15 cellular contexts compared by ENCODE assay signal in the genomic region with DNA sequence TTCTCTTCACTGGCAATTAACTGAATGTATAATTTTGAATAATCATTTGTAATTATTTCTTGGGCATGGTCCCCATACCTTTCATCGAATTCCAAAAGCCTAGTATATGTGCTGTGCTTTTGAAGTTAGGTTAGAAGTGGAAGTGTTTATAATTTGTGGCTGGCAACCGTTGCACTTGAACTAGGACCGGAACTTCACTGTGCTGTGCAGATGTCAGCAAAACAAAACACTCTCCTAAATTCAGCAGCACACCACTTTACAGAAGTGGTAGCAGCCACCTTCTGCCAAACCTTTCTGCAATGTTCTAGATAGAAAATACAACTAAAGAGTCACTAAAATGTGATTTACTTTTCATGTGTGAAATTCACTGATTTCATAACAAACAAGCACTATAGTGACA.
"Had no signal": no experiment of that assay in that cellular context is flagged by ENCODE, and none has a peak within 500 bp of the region (broad histone marks: within the 10 kb centered on the region; RNA-seq: fewer than 3 reads in every experiment).

No MANE protein-coding gene starts in this region.

- H3K27ac Mint-ChIP-seq: activated naive CD8-positive, alpha-beta T cell treated with anti-CD3 and anti-CD28 coated beads for 36 hours; activated T-helper 1 cell treated with anti-CD3 and anti-CD28 coated beads, Interleukin-12 subunit alpha, Interleukin-12 subunit beta, Interleukin-2, Interleukin-4 antibody, amounts not matched to agents 30 ng/mL and 10 ng/mL and 1 ng/mL, durations not matched to agents 14 hours and 24 hours and 36 hours; effector memory CD8-positive, alpha-beta T cell; naive thymus-derived CD8-positive, alpha-beta T cell had no signal

- H3K27me3 ChIP-seq: cardiac muscle cell, esophagus squamous epithelium, neutrophil had no signal

- H3K36me3 ChIP-seq: cardiac muscle cell, esophagus squamous epithelium, lower lobe of right lung, neutrophil had no signal

- H3K4me1 ChIP-seq: esophagus squamous epithelium, lower lobe of right lung, parathyroid adenoma had no signal

- H3K4me3 ChIP-seq: cardiac muscle cell, esophagus squamous epithelium, lower lobe of right lung had no signal

- H3K36me3 Mint-ChIP-seq: activated naive CD8-positive, alpha-beta T cell treated with anti-CD3 and anti-CD28 coated beads for 36 hours had no signal

- H3K9ac ChIP-seq: parathyroid adenoma had no signal

- H3K4me3 Mint-ChIP-seq: activated naive CD8-positive, alpha-beta T cell treated with anti-CD3 and anti-CD28 coated beads for 36 hours; activated T-helper 1 cell treated with anti-CD3 and anti-CD28 coated beads, Interleukin-12 subunit alpha, Interleukin-12 subunit beta, Interleukin-2, Interleukin-4 antibody, amounts not matched to agents 30 ng/mL and 10 ng/mL and 1 ng/mL, durations not matched to agents 14 hours and 24 hours and 36 hours; effector memory CD8-positive, alpha-beta T cell; naive thymus-derived CD8-positive, alpha-beta T cell had no signal

- ATAC-seq: effector memory CD8-positive, alpha-beta T cell; lower lobe of right lung; naive thymus-derived CD8-positive, alpha-beta T cell had no signal

- H3K9me3 ChIP-seq: esophagus squamous epithelium, lower lobe of right lung, neutrophil had no signal

- DNase-seq: activated CD4-positive, alpha-beta T cell treated with anti-CD3 and anti-CD28 coated beads, Interleukin-2, amount 50 U/mL, for 48 hours; activated naive CD8-positive, alpha-beta T cell treated with anti-CD3 and anti-CD28 coated beads for 36 hours; activated T-cell treated with anti-CD3 and anti-CD28 coated beads for 4 hours; amniotic stem cell; effector memory CD8-positive, alpha-beta T cell; esophagus squamous epithelium; lower lobe of right lung; naive thymus-derived CD8-positive, alpha-beta T cell; stimulated activated CD4-positive, alpha-beta T cell treated with anti-CD3 and anti-CD28 coated beads, Interleukin-1b, Interleukin-23, amount 100 ng/mL, for 48 hours; stimulated activated CD8-positive, alpha-beta memory T cell treated with anti-CD3 and anti-CD28 coated beads, Interleukin-4, amount 100 ng/mL, for 48 hours; stimulated activated naive CD4-positive, alpha-beta T cell had no signal

- H3K9me3 Mint-ChIP-seq: activated naive CD8-positive, alpha-beta T cell treated with anti-CD3 and anti-CD28 coated beads for 36 hours had no signal

- H3K27me3 Mint-ChIP-seq: activated naive CD8-positive, alpha-beta T cell treated with anti-CD3 and anti-CD28 coated beads for 36 hours; effector memory CD8-positive, alpha-beta T cell; naive thymus-derived CD8-positive, alpha-beta T cell had no signal

- H3K27ac ChIP-seq: cardiac muscle cell, esophagus squamous epithelium, lower lobe of right lung, neutrophil, parathyroid adenoma had no signal

- H2AFZ ChIP-seq: parathyroid adenoma had no signal

- H3K4me1 Mint-ChIP-seq: activated naive CD8-positive, alpha-beta T cell treated with anti-CD3 and anti-CD28 coated beads for 36 hours had no signal

- H3K79me2 ChIP-seq: parathyroid adenoma had no signal
